In the genomic region with DNA sequence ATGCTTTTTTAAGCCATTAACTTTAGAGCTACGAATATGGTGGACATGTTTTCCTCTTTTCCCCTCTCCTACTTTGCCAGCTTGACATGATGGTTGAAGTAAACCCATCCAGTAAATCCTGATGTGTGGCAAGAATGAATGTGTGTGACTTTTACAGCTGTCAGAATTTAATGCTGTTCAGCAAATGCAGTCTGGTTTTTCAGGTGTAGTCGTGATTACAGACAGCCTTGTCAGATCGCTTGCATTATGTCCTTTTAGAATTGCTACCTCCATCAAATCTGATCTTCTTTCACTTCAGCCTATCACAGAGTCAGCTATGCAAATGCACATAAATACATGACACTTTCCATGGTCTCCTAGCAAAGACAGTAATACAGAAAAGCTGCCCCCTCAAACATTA, we compare ENCODE assay signal across 24 cellular contexts.
"Had no signal": no experiment of that assay in that cellular context is flagged by ENCODE, and none has a peak within 500 bp of the region (broad histone marks: within the 10 kb centered on the region; RNA-seq: fewer than 3 reads in every experiment).

No MANE protein-coding gene starts in this region.

- H3K9me3 ChIP-seq: colonic mucosa, esophagus muscularis mucosa, esophagus squamous epithelium, gastrocnemius medialis, gastroesophageal sphincter, heart left ventricle, heart right ventricle had no signal

- H3K4me1 ChIP-seq: colonic mucosa, esophagus muscularis mucosa, esophagus squamous epithelium, foreskin keratinocyte, gastrocnemius medialis, gastroesophageal sphincter, heart left ventricle, heart right ventricle had no signal

- DNase-seq: colonic mucosa; cortex of kidney; dermis blood vessel endothelial cell; dorsolateral prefrontal cortex; effector CD4-positive, alpha-beta T cell; effector CD8-positive, alpha-beta T cell; effector memory CD4-positive, alpha-beta T cell; effector memory CD8-positive, alpha-beta T cell; endodermal cell; erythroblast; esophagus squamous epithelium; foreskin fibroblast; foreskin keratinocyte; foreskin melanocyte; gastrocnemius medialis; glutamatergic neuron; head of caudate nucleus; heart left ventricle; heart right ventricle had no signal

- H3K36me3 ChIP-seq: colonic mucosa, esophagus muscularis mucosa, esophagus squamous epithelium, gastrocnemius medialis, gastroesophageal sphincter, heart left ventricle, heart right ventricle had no signal

- ATAC-seq: effector memory CD8-positive, alpha-beta T cell; esophagus mucosa; foreskin keratinocyte; gastrocnemius medialis; gastroesophageal sphincter; heart left ventricle; heart right ventricle had no signal

- H3K27me3 ChIP-seq: colonic mucosa, esophagus squamous epithelium, foreskin keratinocyte, gastrocnemius medialis, heart left ventricle had no signal

- H3K4me3 ChIP-seq: colonic mucosa, coronary artery, dorsolateral prefrontal cortex, esophagus muscularis mucosa, esophagus squamous epithelium, gastrocnemius medialis, gastroesophageal sphincter, heart left ventricle, heart right ventricle had no signal

- H3K27ac ChIP-seq: colonic mucosa, coronary artery, dorsolateral prefrontal cortex, epithelial cell of prostate, esophagus muscularis mucosa, esophagus squamous epithelium, foreskin keratinocyte, gastrocnemius medialis, gastroesophageal sphincter, heart left ventricle, heart right ventricle had no signal
